1 cellular context compared by ENCODE assay signal in the genomic region with DNA sequence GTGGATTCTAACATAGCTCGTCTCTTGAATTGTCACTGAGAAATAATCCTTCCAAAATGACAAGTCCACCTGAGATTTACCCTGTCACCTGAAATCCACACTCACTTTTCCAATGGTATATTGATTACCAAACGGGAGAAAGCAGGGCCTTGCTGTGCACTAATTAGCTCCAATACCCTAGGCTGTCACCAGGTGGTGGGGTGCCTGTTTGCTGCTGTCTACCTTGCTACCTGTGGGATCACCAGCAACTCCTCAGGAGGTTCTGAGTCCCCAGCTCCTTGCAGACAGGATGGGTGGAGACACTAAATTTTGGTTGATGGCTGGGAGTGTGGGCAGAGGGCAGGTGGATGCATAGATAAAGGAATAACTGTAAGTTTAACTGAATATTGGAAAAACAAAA.
TF ChIP-seq lines count a peak whose summit lies in the region.

No MANE protein-coding gene starts in this region.

TF ChIP-seq in GM23338, 12 proteins besides CTCF, POLR2A, EP300 and RAD21 (continued from another document):
- TF ChIP-seq, protein P1, sequence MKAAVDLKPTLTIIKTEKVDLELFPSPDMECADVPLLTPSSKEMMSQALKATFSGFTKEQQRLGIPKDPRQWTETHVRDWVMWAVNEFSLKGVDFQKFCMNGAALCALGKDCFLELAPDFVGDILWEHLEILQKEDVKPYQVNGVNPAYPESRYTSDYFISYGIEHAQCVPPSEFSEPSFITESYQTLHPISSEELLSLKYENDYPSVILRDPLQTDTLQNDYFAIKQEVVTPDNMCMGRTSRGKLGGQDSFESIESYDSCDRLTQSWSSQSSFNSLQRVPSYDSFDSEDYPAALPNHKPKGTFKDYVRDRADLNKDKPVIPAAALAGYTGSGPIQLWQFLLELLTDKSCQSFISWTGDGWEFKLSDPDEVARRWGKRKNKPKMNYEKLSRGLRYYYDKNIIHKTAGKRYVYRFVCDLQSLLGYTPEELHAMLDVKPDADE (IDR thresholded peaks at IDR 0.05), result no peak
- TF ChIP-seq ZNF114 (CRISPR knock-in tag; IDR thresholded peaks at IDR 0.05), result no peak
- TF ChIP-seq POLR2AphosphoS5 (IDR thresholded peaks at IDR 0.05; ENCODE audit: low read depth), result no peak
- TF ChIP-seq STAT1 (IDR thresholded peaks at IDR 0.05; ENCODE audit: unreplicated experiment), result no peak
- TF ChIP-seq EZH2phosphoT487 (IDR thresholded peaks at IDR 0.05; ENCODE audit: unreplicated experiment), result no peak
- TF ChIP-seq, protein P2, sequence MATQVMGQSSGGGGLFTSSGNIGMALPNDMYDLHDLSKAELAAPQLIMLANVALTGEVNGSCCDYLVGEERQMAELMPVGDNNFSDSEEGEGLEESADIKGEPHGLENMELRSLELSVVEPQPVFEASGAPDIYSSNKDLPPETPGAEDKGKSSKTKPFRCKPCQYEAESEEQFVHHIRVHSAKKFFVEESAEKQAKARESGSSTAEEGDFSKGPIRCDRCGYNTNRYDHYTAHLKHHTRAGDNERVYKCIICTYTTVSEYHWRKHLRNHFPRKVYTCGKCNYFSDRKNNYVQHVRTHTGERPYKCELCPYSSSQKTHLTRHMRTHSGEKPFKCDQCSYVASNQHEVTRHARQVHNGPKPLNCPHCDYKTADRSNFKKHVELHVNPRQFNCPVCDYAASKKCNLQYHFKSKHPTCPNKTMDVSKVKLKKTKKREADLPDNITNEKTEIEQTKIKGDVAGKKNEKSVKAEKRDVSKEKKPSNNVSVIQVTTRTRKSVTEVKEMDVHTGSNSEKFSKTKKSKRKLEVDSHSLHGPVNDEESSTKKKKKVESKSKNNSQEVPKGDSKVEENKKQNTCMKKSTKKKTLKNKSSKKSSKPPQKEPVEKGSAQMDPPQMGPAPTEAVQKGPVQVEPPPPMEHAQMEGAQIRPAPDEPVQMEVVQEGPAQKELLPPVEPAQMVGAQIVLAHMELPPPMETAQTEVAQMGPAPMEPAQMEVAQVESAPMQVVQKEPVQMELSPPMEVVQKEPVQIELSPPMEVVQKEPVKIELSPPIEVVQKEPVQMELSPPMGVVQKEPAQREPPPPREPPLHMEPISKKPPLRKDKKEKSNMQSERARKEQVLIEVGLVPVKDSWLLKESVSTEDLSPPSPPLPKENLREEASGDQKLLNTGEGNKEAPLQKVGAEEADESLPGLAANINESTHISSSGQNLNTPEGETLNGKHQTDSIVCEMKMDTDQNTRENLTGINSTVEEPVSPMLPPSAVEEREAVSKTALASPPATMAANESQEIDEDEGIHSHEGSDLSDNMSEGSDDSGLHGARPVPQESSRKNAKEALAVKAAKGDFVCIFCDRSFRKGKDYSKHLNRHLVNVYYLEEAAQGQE (IDR thresholded peaks at IDR 0.05; ENCODE audit: unreplicated experiment), result no peak
- no peak for TF ChIP-seq ZNF331 (CRISPR knock-in tag; IDR thresholded peaks at IDR 0.05; ENCODE audit: low read depth)
- no peak for TF ChIP-seq JUNB (IDR thresholded peaks at IDR 0.05; ENCODE audit: unreplicated experiment)
